ENCODE assay signal across 8 cellular contexts in genomic region chr21:30958737-30959136, GRCh38.
"Had no signal": no experiment of that assay in that cellular context is flagged by ENCODE, and none has a peak within 500 bp of the region (broad histone marks: within the 10 kb centered on the region; RNA-seq: fewer than 3 reads in every experiment).

No MANE protein-coding gene starts in this region.

- ATAC-seq: HCT116, HepG2 had no signal

- H3K4me3 ChIP-seq: GM23248, HAP-1 had no signal

- H3K9ac ChIP-seq: GM23248 had no signal

- H3K9me3 ChIP-seq: HAP-1 had no signal

- H3K27ac ChIP-seq: GM23248, HL-60 had no signal

- H3K4me1 ChIP-seq: HAP-1 had no signal

- DNase-seq: GM23248, GOT3, H7, HFFc6 had no signal

- H3K36me3 ChIP-seq: HAP-1 had no signal
